8 cellular contexts compared by ENCODE assay signal in the genomic region with DNA sequence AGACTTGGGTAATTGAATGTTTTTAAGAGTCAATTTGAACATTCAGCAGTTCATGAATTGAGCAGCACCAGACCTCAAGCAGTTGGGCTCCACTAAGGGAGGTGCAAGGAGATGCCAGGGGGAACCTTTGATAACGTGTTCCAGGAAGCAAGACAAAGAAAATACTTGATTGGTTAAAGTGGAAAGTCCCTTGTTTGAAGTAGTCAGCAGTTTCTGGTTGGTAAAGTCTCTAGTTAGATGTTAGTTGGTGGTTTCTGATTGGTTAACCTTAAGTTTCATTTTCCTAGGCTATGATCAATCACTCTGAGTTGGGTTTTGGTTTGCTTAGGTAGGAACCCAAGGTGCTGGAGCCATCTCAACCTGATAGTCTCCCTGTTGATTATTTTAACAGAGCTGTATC. TPM values are rescaled to one million over a fixed set of nuclear protein-coding genes. Genes with fewer than 3 reads are reported as not detected.
DNase-seq lines count a peak whose midpoint lies in the region; ATAC-seq and TF ChIP-seq lines count a peak whose summit lies in the region.

No MANE protein-coding gene starts in this region.

- ATAC-seq in GM19452 (IDR thresholded peaks at IDR 0.05; ENCODE audit: unreplicated experiment): peak; percentile 48
- no peak for ATAC-seq in gastrocnemius medialis
- ATAC-seq in HG03039 (IDR thresholded peaks at IDR 0.05; ENCODE audit: unreplicated experiment): no peak

- no peak overlapping the region for H3K27ac ChIP-seq in gastrocnemius medialis

- H3K4me3 Mint-ChIP-seq in activated naive CD8-positive, alpha-beta T cell treated with anti-CD3 and anti-CD28 coated beads for 36 hours: peak overlapping the region; percentile 50

- peak overlapping the region; percentile 95 for H3K27ac Mint-ChIP-seq in activated naive CD8-positive, alpha-beta T cell treated with anti-CD3 and anti-CD28 coated beads for 36 hours

- H3K27me3 ChIP-seq in gastrocnemius medialis: no peaks in the 10 kb centered on the region

- peaks cover 5% of the 10 kb centered on the region for H3K9me3 Mint-ChIP-seq in activated naive CD8-positive, alpha-beta T cell treated with anti-CD3 and anti-CD28 coated beads for 36 hours

- H3K9me3 ChIP-seq in gastrocnemius medialis: no peaks in the 10 kb centered on the region

- H3K27me3 Mint-ChIP-seq in activated naive CD8-positive, alpha-beta T cell treated with anti-CD3 and anti-CD28 coated beads for 36 hours: no peaks in the 10 kb centered on the region

- no peaks in the 10 kb centered on the region for H3K4me1 ChIP-seq in gastrocnemius medialis

- in situ Hi-C loops in gastrocnemius medialis (cut with MboI; ENCODE audit: low sequenced_read_pairs in 4 of 4): no loop called here

- intact Hi-C loops in gastrocnemius medialis (cut with DNase I; ENCODE audit: low total_unique reads): no loop called here

- DNase-seq in M059J (ENCODE audit: low read depth): peak; percentile 61
- DNase-seq in activated naive CD8-positive, alpha-beta T cell treated with anti-CD3 and anti-CD28 coated beads for 36 hours: peak; percentile 43
- peak; percentile 7 to 8 for DNase-seq in stimulated activated CD8-positive, alpha-beta memory T cell treated with anti-CD3 and anti-CD28 coated beads, Interleukin-2, amount 100 ng/mL, for 48 hours (ENCODE audit: low read depth in 2 of 2)
- no peak for DNase-seq in gastrocnemius medialis
- DNase-seq in Kasumi-1 (lab: John Stamatoyannopoulos, UW): no peak
- DNase-seq in Ammon's horn (ENCODE audit: low spot score): no peak

- peaks cover 20% of the 10 kb centered on the region for H3K36me3 Mint-ChIP-seq in activated naive CD8-positive, alpha-beta T cell treated with anti-CD3 and anti-CD28 coated beads for 36 hours

- H3K36me3 ChIP-seq in gastrocnemius medialis: no peaks in the 10 kb centered on the region

- no peak overlapping the region for H3K4me3 ChIP-seq in gastrocnemius medialis

- H3K4me1 Mint-ChIP-seq in activated naive CD8-positive, alpha-beta T cell treated with anti-CD3 and anti-CD28 coated beads for 36 hours: peaks cover 36% of the 10 kb centered on the region

- TF ChIP-seq CTCF in gastrocnemius medialis (IDR thresholded peaks at IDR 0.05 in 4 of 5, conservative IDR thresholded peaks at IDR 0.05 in 1 of 5): no peak

- TF ChIP-seq POLR2A in gastrocnemius medialis (IDR thresholded peaks at IDR 0.05): no peak

RNA-seq across cellular contexts. Expression of a gene that starts 4.0 kb away (rescaled TPM):
- 81.3 and 98.6 TPM in 2 replicates for total RNA-seq in M059J (2014; rRNA removed; shearing (Covaris generic))
- total RNA-seq in activated naive CD8-positive, alpha-beta T cell treated with anti-CD3 and anti-CD28 coated beads for 36 hours: 1 to 10 TPM; 6.4 to 6.6 TPM
- total RNA-seq in gastrocnemius medialis: 1 to 10 TPM in 2 of 4 donors, under 1 TPM in 2; 0.42 to 1.6 (median 1.0) TPM

Comparison
In these comparisons a context has a peak if more than half of its experiments do, and no peak if none do; other contexts are left out.
1. DNase-seq: peak in M059J (single experiment), activated naive CD8-positive, alpha-beta T cell treated with anti-CD3 and anti-CD28 coated beads for 36 hours (single experiment) and stimulated activated CD8-positive, alpha-beta memory T cell treated with anti-CD3 and anti-CD28 coated beads, Interleukin-2, amount 100 ng/mL, for 48 hours (2 of 2); none in gastrocnemius medialis (0 of 2), Kasumi-1 (0 of 2) and Ammon's horn (single experiment).
2. RNA of a gene that starts 4.0 kb away (total RNA-seq): 81.3 to 98.6 TPM in M059J; 6.4 to 6.6 TPM in activated naive CD8-positive, alpha-beta T cell treated with anti-CD3 and anti-CD28 coated beads for 36 hours and 0.42 to 1.6 TPM in gastrocnemius medialis; every median in the first group is over 10 times any median in the second.